ENCODE assay signal across 18 cellular contexts in the genomic region with DNA sequence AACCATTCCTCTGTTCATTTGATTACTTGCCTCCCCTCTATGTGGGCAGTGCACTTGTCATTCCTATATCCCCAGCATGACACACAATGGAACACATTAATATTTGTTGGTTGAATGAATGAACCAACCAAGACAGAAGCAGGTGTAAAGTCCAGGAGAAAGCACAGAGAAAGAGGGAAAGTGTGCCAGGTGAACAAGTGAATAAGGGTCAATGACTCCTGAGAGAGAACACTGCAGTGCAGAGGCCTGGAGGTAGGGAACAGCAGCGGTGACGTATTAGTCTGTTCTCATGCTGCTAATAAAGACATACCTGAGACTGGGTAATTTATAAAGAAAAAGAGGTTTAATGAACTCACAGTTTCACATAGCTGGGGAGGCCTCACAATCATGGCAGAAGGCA. TPM values are rescaled to one million over a fixed set of nuclear protein-coding genes. Genes with fewer than 3 reads are reported as not detected.
DNase-seq lines count a peak whose midpoint lies in the region; ATAC-seq and TF ChIP-seq lines count a peak whose summit lies in the region.
"Had no signal": no experiment of that assay in that cellular context is flagged by ENCODE, and none has a peak within 500 bp of the region (broad histone marks: within the 10 kb centered on the region; RNA-seq: fewer than 3 reads in every experiment).

No MANE protein-coding gene starts in this region.

- TF ChIP-seq CTCF in glutamatergic neuron (IDR thresholded peaks at IDR 0.05; ENCODE audit: partially characterized antibody, unreplicated experiment) = no peak
- no peak for TF ChIP-seq CTCF in nephron progenitor cell (IDR thresholded peaks at IDR 0.05)

- H3K4me3 Mint-ChIP-seq in activated T-helper 17 cell treated with anti-CD3 and anti-CD28 coated beads, Interleukin-2, amount 50 U/mL, for 72 hours = no peak overlapping the region
- no peak overlapping the region for H3K4me3 Mint-ChIP-seq in glutamatergic neuron (ENCODE audit: unreplicated experiment)
- no peak overlapping the region for H3K4me3 Mint-ChIP-seq in nephron progenitor cell
- H3K4me3 Mint-ChIP-seq: CD4-positive, alpha-beta memory T cell; HFFc6 had no signal

- DNase-seq in glutamatergic neuron (no peak), nephron progenitor cell (no peak), AG08396 (ENCODE audit: low spot score) (no peak)
- no peak for DNase-seq in stimulated activated CD4-positive, alpha-beta T cell treated with anti-CD3 and anti-CD28 coated beads, Interleukin-4, amount 100 ng/mL, for 1 hour
- DNase-seq: 8988T; ACHN; C1 segment of cervical spinal cord; Calu3; CD4-positive, alpha-beta memory T cell; COR-L47; DMS53; DMS79 treated with DMSO at 0.1 percent for 48 hours; GF-D8; GOT3 had no signal

- H3K9me3 Mint-ChIP-seq in activated T-helper 17 cell treated with anti-CD3 and anti-CD28 coated beads, Interleukin-2, amount 50 U/mL, for 72 hours = no peaks in the 10 kb centered on the region
- H3K9me3 Mint-ChIP-seq in glutamatergic neuron (ENCODE audit: unreplicated experiment) (peaks cover 4% of the 10 kb centered on the region), nephron progenitor cell (peaks cover 5% of the 10 kb centered on the region)
- H3K9me3 Mint-ChIP-seq: HFFc6 had no signal

- H3K27me3 Mint-ChIP-seq in activated T-helper 17 cell treated with anti-CD3 and anti-CD28 coated beads, Interleukin-2, amount 50 U/mL, for 72 hours = no peaks in the 10 kb centered on the region
- H3K27me3 Mint-ChIP-seq in glutamatergic neuron (ENCODE audit: unreplicated experiment) = peaks cover 2% of the 10 kb centered on the region
- H3K27me3 Mint-ChIP-seq in nephron progenitor cell (ENCODE audit: low read depth, poor library complexity) = no peaks in the 10 kb centered on the region
- H3K27me3 Mint-ChIP-seq: CD4-positive, alpha-beta memory T cell had no signal

- ATAC-seq in activated T-helper 17 cell treated with anti-CD3 and anti-CD28 coated beads, Interleukin-2, amount 50 U/mL, for 72 hours (replicated peaks) = no peak
- no peak for ATAC-seq in GM21619 (IDR thresholded peaks at IDR 0.05; ENCODE audit: unreplicated experiment)
- ATAC-seq: A549 had no signal

- peak overlapping the region; percentile 6 for H3K27ac Mint-ChIP-seq in activated T-helper 17 cell treated with anti-CD3 and anti-CD28 coated beads, Interleukin-2, amount 50 U/mL, for 72 hours
- H3K27ac Mint-ChIP-seq in glutamatergic neuron (ENCODE audit: unreplicated experiment) (peak overlapping the region; percentile 10), nephron progenitor cell (peak overlapping the region; percentile 4)
- H3K27ac Mint-ChIP-seq: HFFc6 had no signal

- peaks cover 75% of the 10 kb centered on the region for H3K36me3 Mint-ChIP-seq in activated T-helper 17 cell treated with anti-CD3 and anti-CD28 coated beads, Interleukin-2, amount 50 U/mL, for 72 hours (ENCODE audit: low read depth)
- H3K36me3 Mint-ChIP-seq in glutamatergic neuron (ENCODE audit: unreplicated experiment) (peaks cover 28% of the 10 kb centered on the region), nephron progenitor cell (ENCODE audit: low read depth) (peaks cover 81% of the 10 kb centered on the region)

- peaks cover 11% of the 10 kb centered on the region for H3K4me1 Mint-ChIP-seq in activated T-helper 17 cell treated with anti-CD3 and anti-CD28 coated beads, Interleukin-2, amount 50 U/mL, for 72 hours
- H3K4me1 Mint-ChIP-seq in glutamatergic neuron (ENCODE audit: low read depth, unreplicated experiment) = no peaks in the 10 kb centered on the region
- no peaks in the 10 kb centered on the region for H3K4me1 Mint-ChIP-seq in nephron progenitor cell

RNA-seq across cellular contexts. Expression of gene USP46, which starts 53.1 kb away (rescaled TPM):
- total RNA-seq in activated T-helper 17 cell treated with anti-CD3 and anti-CD28 coated beads, Interleukin-2, amount 50 U/mL, for 72 hours = 10 to 100 TPM in 1 of 2 donors, 1 to 10 TPM in 1; 8.6 to 10.1 TPM
- 72.4 TPM for total RNA-seq in glutamatergic neuron (ENCODE audit: unreplicated experiment)
